ENCODE assay signal across 8 cellular contexts in genomic region chr18:75478996-75479870, GRCh38. TPM values are rescaled to one million over a fixed set of nuclear protein-coding genes. Genes with fewer than 3 reads are reported as not detected.
DNase-seq lines count a peak whose midpoint lies in the region; ATAC-seq, FAIRE-seq and TF ChIP-seq lines count a peak whose summit lies in the region.

No MANE protein-coding gene starts in this region.

- DNase-seq in Calu3 (peak; percentile 13), GM20000 (ENCODE audit: low spot score) (peak; percentile 58), KG1 (lab: John Stamatoyannopoulos, UW) (peak; percentile 31), PC-9 (no peak), medulla oblongata (ENCODE audit: extremely low spot score) (peak; percentile 76), GM12891 (ENCODE audit: insufficient read length, low spot score) (no peak), islet precursor cell (no peak)
- DNase-seq in effector memory CD8-positive, alpha-beta T cell: peak in 2 of 3 experiments; percentile 4 to 14

- no peaks in the 10 kb centered on the region for H3K36me3 ChIP-seq in PC-9 (ENCODE audit: low read depth)

- TF ChIP-seq CTCF in Calu3 (IDR thresholded peaks at IDR 0.05; ENCODE audit: unreplicated experiment) (peak; percentile 10), GM20000 (IDR thresholded peaks at IDR 0.05; ENCODE audit: extremely low read depth, missing control alignments) (peak; percentile 53), PC-9 (conservative IDR thresholded peaks at IDR 0.05) (peak; percentile 75)

- peaks cover 5% of the 10 kb centered on the region; the same call in 1 of the 2 replicates for H3K27me3 ChIP-seq in PC-9 (ENCODE audit: insufficient read depth, low read depth)

- no peak overlapping the region for H2AFZ ChIP-seq in PC-9

- H3K27ac Mint-ChIP-seq in Calu3 (ENCODE audit: unreplicated experiment): no peak overlapping the region
- no peak overlapping the region for H3K27ac Mint-ChIP-seq in effector memory CD8-positive, alpha-beta T cell

- H4K20me1 ChIP-seq in PC-9 (ENCODE audit: insufficient read depth): no peaks in the 10 kb centered on the region

- no peak overlapping the region for H3K4me3 ChIP-seq in PC-9

- BruUV-seq in Calu3 (replicated peaks; lab: Mats Ljungman, UMichigan) (no TSS peak), PC-9 (replicated peaks; lab: Mats Ljungman, UMichigan) (no TSS peak)

- POLR2A ChIA-PET in PC-9 (lab: Charles Lee; ENCODE audit: unreplicated experiment): no interaction called here

- no peaks in the 10 kb centered on the region for H3K79me2 ChIP-seq in PC-9 (ENCODE audit: low read depth)

- no peaks in the 10 kb centered on the region for H3K36me3 Mint-ChIP-seq in Calu3 (ENCODE audit: insufficient read depth, unreplicated experiment)
- H3K36me3 Mint-ChIP-seq in effector memory CD8-positive, alpha-beta T cell (ENCODE audit: insufficient read depth): no peaks in the 10 kb centered on the region

- CTCF ChIA-PET in Calu3 (lab: Charles Lee) (interaction anchor here (1.0 kb wide), 1 partner anchor 438 kb away, joined by 3 read pairs; no protein-coding TSS in a partner anchor), PC-9 (lab: Charles Lee) (interaction anchor here (0.7 kb wide), 1 partner anchor 342 kb away, joined by 3 read pairs; no protein-coding TSS in a partner anchor)

- peak; percentile 59 for ATAC-seq in effector memory CD8-positive, alpha-beta T cell (replicated peaks)

- no peaks in the 10 kb centered on the region for H3K4me1 ChIP-seq in PC-9 (replicated peaks; ENCODE audit: insufficient read depth)

- H3K27ac ChIP-seq in PC-9: no peak overlapping the region

- no peaks in the 10 kb centered on the region for H3K27me3 Mint-ChIP-seq in Calu3 (ENCODE audit: unreplicated experiment)
- H3K27me3 Mint-ChIP-seq in effector memory CD8-positive, alpha-beta T cell: peaks cover 14 to 22% of the 10 kb centered on the region in 2 donors

- no peaks in the 10 kb centered on the region for H3K9me3 ChIP-seq in PC-9 (ENCODE audit: insufficient read depth, low read depth)

- H3K4me2 ChIP-seq in PC-9: no peak overlapping the region

- H3K9me2 ChIP-seq in PC-9 (ENCODE audit: insufficient read depth): no peaks in the 10 kb centered on the region

- no peaks in the 10 kb centered on the region for H3F3A ChIP-seq in PC-9 (ENCODE audit: insufficient read depth, low read depth)

- H3K4me1 Mint-ChIP-seq in Calu3 (ENCODE audit: low read depth, unreplicated experiment): no peaks in the 10 kb centered on the region
- no peaks in the 10 kb centered on the region for H3K4me1 Mint-ChIP-seq in effector memory CD8-positive, alpha-beta T cell (ENCODE audit: low read depth in 2 of 2)

- H3K4me3 Mint-ChIP-seq in Calu3 (ENCODE audit: low read depth, unreplicated experiment): no peak overlapping the region
- no peak overlapping the region for H3K4me3 Mint-ChIP-seq in effector memory CD8-positive, alpha-beta T cell

- peaks cover 13% of the 10 kb centered on the region for H3K9me3 Mint-ChIP-seq in Calu3 (ENCODE audit: low read depth, unreplicated experiment)
- H3K9me3 Mint-ChIP-seq in effector memory CD8-positive, alpha-beta T cell: no peaks in the 10 kb centered on the region

- TF ChIP-seq POLR2A in GM12891 (IDR thresholded peaks at IDR 0.05; ENCODE audit: low read depth, low read length): no peak

- FAIRE-seq in GM12891 (lab: Jason Lieb, UNC): no peak

- intact Hi-C loops in Calu3 (cut with micrococcal nuclease; ENCODE audit: unreplicated experiment) (loop anchor here (1.0 to 10.0 kb wide), 3 partner anchors 434 to 824 kb away; no protein-coding TSS in a partner anchor), PC-9 (cut with micrococcal nuclease; ENCODE audit: unreplicated experiment) (loop anchor here (2.0 to 5.0 kb wide), 2 partner anchors 582 to 827 kb away; no protein-coding TSS in a partner anchor)

TF ChIP-seq in GM12891, 5 proteins besides CTCF, POLR2A, EP300 and RAD21:
- TF ChIP-seq POU2F2 (IDR thresholded peaks at IDR 0.05; ENCODE audit: low read depth, low read length): no peak
- no peak for TF ChIP-seq TAF1 (IDR thresholded peaks at IDR 0.05; ENCODE audit: low read depth, low read length)
- no peak for TF ChIP-seq PAX5 (IDR thresholded peaks at IDR 0.05; ENCODE audit: insufficient read depth, low read length, severe bottlenecking)
- TF ChIP-seq SPI1 (IDR thresholded peaks at IDR 0.05; ENCODE audit: low read depth, low read length): no peak
- TF ChIP-seq POLR2AphosphoS5 (IDR thresholded peaks at IDR 0.05; ENCODE audit: low read depth, low read length): no peak

RNA-seq across cellular contexts. Expression of gene SMIM21, which starts 51.7 kb away (rescaled TPM):
- total RNA-seq in Calu3 (2022): not detected in 2 replicates
- not detected in 2 replicates for total RNA-seq in PC-9 (2021)
- polyA plus RNA-seq in GM12891 (2012; ENCODE audit: low read depth, missing spikeins): not detected

Comparison
In these comparisons a context has a peak if more than half of its experiments do, and no peak if none do; other contexts are left out.
1. DNase-seq: peak in Calu3 (single experiment), GM20000 (single experiment), KG1 (single experiment), effector memory CD8-positive, alpha-beta T cell (2 of 3) and medulla oblongata (single experiment); none in PC-9 (0 of 2), GM12891 (single experiment) and islet precursor cell (single experiment).
2. CTCF ChIP-seq: peak in every context shown above with its lines; median percentile 75 in PC-9; 53 in GM20000; 10 in Calu3.